In genomic region chr11:2268911-2269600, GRCh38 we compare ENCODE assay signal across 8 cellular contexts. TPM values are rescaled to one million over a fixed set of nuclear protein-coding genes. Genes with fewer than 3 reads are reported as not detected.
A peak's percentile ranks its signal among the peaks of the same experiment; 100 is the strongest.
DNase-seq lines count a peak whose midpoint lies in the region; ATAC-seq and TF ChIP-seq lines count a peak whose summit lies in the region.

No MANE protein-coding gene starts in this region.

- intact Hi-C loops in left ventricle myocardium inferior (cut with micrococcal nuclease) (no loop called here), sciatic nerve (cut with DNase I) (no loop called here)

- no peaks in the 10 kb centered on the region for H3K9me3 ChIP-seq in left ventricle myocardium inferior (replicated peaks)

- H3K27ac ChIP-seq in left ventricle myocardium inferior (replicated peaks), result peak overlapping the region; percentile 33

- peak overlapping the region; percentile 64 for H3K4me3 ChIP-seq in left ventricle myocardium inferior

- TF ChIP-seq CTCF in left ventricle myocardium inferior (IDR thresholded peaks at IDR 0.05; ENCODE audit: borderline replicate concordance), result no peak

- no peaks in the 10 kb centered on the region for H3K36me3 ChIP-seq in left ventricle myocardium inferior

- DNase-seq in DMS53 treated with DMSO at 0.1 percent for 48 hours (lab: John Stamatoyannopoulos, UW; ENCODE audit: unreplicated experiment) (peak; percentile 64), NCI-H774 (lab: John Stamatoyannopoulos, UW) (peak; percentile 66), left ventricle myocardium inferior (peak; percentile 51), sciatic nerve (ENCODE audit: low spot score) (peak; percentile 73), DMS 273 (lab: John Stamatoyannopoulos, UW; ENCODE audit: unreplicated experiment) (no peak), SHP77 (lab: John Stamatoyannopoulos, UW) (no peak)
- peak; percentile 92 for DNase-seq in activated effector memory CD4-positive, alpha-beta T cell treated with anti-CD3 and anti-CD28 coated beads, Interleukin-2, amount 50 U/mL, for 16 hours

- H3K27me3 ChIP-seq in left ventricle myocardium inferior (ENCODE audit: low read depth), result peaks cover 78% of the 10 kb centered on the region

- H3K4me1 ChIP-seq in left ventricle myocardium inferior, result peaks cover 27% of the 10 kb centered on the region

- peak; percentile 61 for ATAC-seq in sciatic nerve
- ATAC-seq in HG03571 (IDR thresholded peaks at IDR 0.05; ENCODE audit: unreplicated experiment), result no peak

RNA-seq across cellular contexts. Expression of gene ASCL2, which starts 1.3 kb away (rescaled TPM):
- not detected for total RNA-seq in left ventricle myocardium inferior
- total RNA-seq in sciatic nerve, result 0.80 TPM

RNA-seq across cellular contexts. Expression of gene C11orf21, which starts 32.7 kb away (rescaled TPM):
- 36.0 TPM for total RNA-seq in left ventricle myocardium inferior
- total RNA-seq in sciatic nerve, result 3.1 TPM

RNA-seq across cellular contexts. Expression of gene TSPAN32, which starts 32.8 kb away (rescaled TPM):
- 27.1 TPM for total RNA-seq in left ventricle myocardium inferior
- total RNA-seq in sciatic nerve, result 7.3 TPM

Comparison
In these comparisons a context has a peak if more than half of its experiments do, and no peak if none do; other contexts are left out.
1. DNase-seq: peak in DMS53 treated with DMSO at 0.1 percent for 48 hours (single experiment), NCI-H774 (single experiment), activated effector memory CD4-positive, alpha-beta T cell treated with anti-CD3 and anti-CD28 coated beads, Interleukin-2, amount 50 U/mL, for 16 hours (single experiment), left ventricle myocardium inferior (single experiment) and sciatic nerve (single experiment); none in DMS 273 (single experiment) and SHP77 (0 of 2).